Comparison of ENCODE assay signal across 17 cellular contexts in genomic region chr2:144083211-144083610, GRCh38.
A peak's percentile ranks its signal among the peaks of the same experiment; 100 is the strongest.
DNase-seq lines count a peak whose midpoint lies in the region; ATAC-seq and TF ChIP-seq lines count a peak whose summit lies in the region.
"Had no signal": no experiment of that assay in that cellular context is flagged by ENCODE, and none has a peak within 500 bp of the region (broad histone marks: within the 10 kb centered on the region; RNA-seq: fewer than 3 reads in every experiment).

No MANE protein-coding gene starts in this region.

- H3K36me3 Mint-ChIP-seq in activated CD4-positive, alpha-beta T cell treated with anti-CD3 and anti-CD28 coated beads, Interleukin-2, amount 10 ng/mL, durations not matched to agents 24 days and 14 days (ENCODE audit: low read depth): no peaks in the 10 kb centered on the region
- no peaks in the 10 kb centered on the region for H3K36me3 Mint-ChIP-seq in glutamatergic neuron (ENCODE audit: unreplicated experiment)

- DNase-seq in HT1080 (ENCODE audit: low read depth): peak; percentile 84
- DNase-seq in astrocyte of the spinal cord (ENCODE audit: low read depth, low spot score): peak; percentile 55
- DNase-seq in kidney tubule cell (ENCODE audit: low spot score): peak; percentile 88
- no peak for DNase-seq in activated CD4-positive, alpha-beta T cell treated with anti-CD3 and anti-CD28 coated beads, Interleukin-2, amount 10 ng/mL, durations not matched to agents 24 days and 14 days
- DNase-seq in glutamatergic neuron: no peak
- no peak for DNase-seq in COLO829 (ENCODE audit: low spot score)
- DNase-seq: body of pancreas, KG1, NCI-H146, NCI-H510A had no signal

- peaks cover 10% of the 10 kb centered on the region for H3K4me1 Mint-ChIP-seq in activated CD4-positive, alpha-beta T cell treated with anti-CD3 and anti-CD28 coated beads, Interleukin-2, amount 10 ng/mL, durations not matched to agents 24 days and 14 days
- H3K4me1 Mint-ChIP-seq in glutamatergic neuron (ENCODE audit: low read depth, unreplicated experiment): peaks cover 18% of the 10 kb centered on the region

- H3K4me1 ChIP-seq in ACC112 (ENCODE audit: control insufficient read depth, insufficient read depth, low read length, unreplicated experiment): peaks cover 64% of the 10 kb centered on the region
- H3K4me1 ChIP-seq: body of pancreas had no signal

- H3K4me3 ChIP-seq in ACC112 (ENCODE audit: low read depth, low read length) (no peak overlapping the region), astrocyte of the spinal cord (ENCODE audit: low read depth, low read length) (no peak overlapping the region)
- H3K4me3 ChIP-seq: body of pancreas, skin epidermis, suprapubic skin had no signal

- no peak overlapping the region for H3K4me3 Mint-ChIP-seq in activated CD4-positive, alpha-beta T cell treated with anti-CD3 and anti-CD28 coated beads, Interleukin-2, amount 10 ng/mL, durations not matched to agents 24 days and 14 days
- no peak overlapping the region for H3K4me3 Mint-ChIP-seq in glutamatergic neuron (ENCODE audit: unreplicated experiment)
- H3K4me3 Mint-ChIP-seq: neural crest cell had no signal

- ATAC-seq in GM18520 (IDR thresholded peaks at IDR 0.05; ENCODE audit: unreplicated experiment): no peak
- ATAC-seq: body of pancreas, Panc1 had no signal

- TF ChIP-seq CTCF in astrocyte of the spinal cord (IDR thresholded peaks at IDR 0.05; ENCODE audit: low read depth, low read length): no peak
- no peak for TF ChIP-seq CTCF in glutamatergic neuron (IDR thresholded peaks at IDR 0.05; ENCODE audit: partially characterized antibody, unreplicated experiment)

- no peaks in the 10 kb centered on the region for H3K27me3 ChIP-seq in ACC112 (ENCODE audit: insufficient read depth, low read length)
- H3K27me3 ChIP-seq: body of pancreas, suprapubic skin had no signal

- no peak overlapping the region for H3K27ac Mint-ChIP-seq in activated CD4-positive, alpha-beta T cell treated with anti-CD3 and anti-CD28 coated beads, Interleukin-2, amount 10 ng/mL, durations not matched to agents 24 days and 14 days
- no peak overlapping the region for H3K27ac Mint-ChIP-seq in glutamatergic neuron (ENCODE audit: unreplicated experiment)
- H3K27ac Mint-ChIP-seq: activated T-helper 2 cell treated with anti-CD3 and anti-CD28 coated beads, Interferon-gamma antibody, Interleukin-2, Interleukin-4, amounts not matched to agents 10 μg/mL and 5 μg/mL and 100 μg/mL, durations not matched to agents 14 hours and 24 hours and 36 hours had no signal

- no peaks in the 10 kb centered on the region for H3K36me3 ChIP-seq in ACC112 (ENCODE audit: insufficient read depth, low read length)
- H3K36me3 ChIP-seq: suprapubic skin had no signal

- intact Hi-C loops in activated CD4-positive, alpha-beta T cell treated with anti-CD3 and anti-CD28 coated beads, Interleukin-2, amount 10 ng/mL, durations not matched to agents 24 days and 14 days (cut with micrococcal nuclease): no loop called here

- H2AFZ ChIP-seq in ACC112 (ENCODE audit: low read length, unreplicated experiment): no peak overlapping the region

- no peaks in the 10 kb centered on the region for H3K79me2 ChIP-seq in ACC112 (ENCODE audit: control insufficient read depth, insufficient read depth, low read length, unreplicated experiment)

- peaks cover 9% of the 10 kb centered on the region for H3K9me3 Mint-ChIP-seq in activated CD4-positive, alpha-beta T cell treated with anti-CD3 and anti-CD28 coated beads, Interleukin-2, amount 10 ng/mL, durations not matched to agents 24 days and 14 days
- H3K9me3 Mint-ChIP-seq in glutamatergic neuron (ENCODE audit: unreplicated experiment): peaks cover 4% of the 10 kb centered on the region

- H3K27ac ChIP-seq in ACC112 (ENCODE audit: low read depth, low read length): peak overlapping the region; percentile 88
- H3K27ac ChIP-seq: body of pancreas, suprapubic skin had no signal

- in situ Hi-C loops in astrocyte of the spinal cord (cut with HindIII; ENCODE audit: low sequenced_read_pairs): no loop called here

- H3K27me3 Mint-ChIP-seq in activated CD4-positive, alpha-beta T cell treated with anti-CD3 and anti-CD28 coated beads, Interleukin-2, amount 10 ng/mL, durations not matched to agents 24 days and 14 days: no peaks in the 10 kb centered on the region
- no peaks in the 10 kb centered on the region for H3K27me3 Mint-ChIP-seq in glutamatergic neuron (ENCODE audit: unreplicated experiment)

Comparison
In these comparisons a context has a peak if more than half of its experiments do, and no peak if none do; other contexts are left out.
1. DNase-seq: peak in HT1080 (single experiment), astrocyte of the spinal cord (single experiment) and kidney tubule cell (single experiment); none in activated CD4-positive, alpha-beta T cell treated with anti-CD3 and anti-CD28 coated beads, Interleukin-2, amount 10 ng/mL, durations not matched to agents 24 days and 14 days (single experiment), glutamatergic neuron (single experiment) and COLO829 (single experiment).